Comparison of ENCODE assay signal across 10 cellular contexts in genomic region chr5:177310332-177310731, GRCh38. TPM values are rescaled to one million over a fixed set of nuclear protein-coding genes. Genes with fewer than 3 reads are reported as not detected.
DNase-seq lines count a peak whose midpoint lies in the region; ATAC-seq, FAIRE-seq and TF ChIP-seq lines count a peak whose summit lies in the region.
"Had no signal": no experiment of that assay in that cellular context is flagged by ENCODE, and none has a peak within 500 bp of the region (broad histone marks: within the 10 kb centered on the region; RNA-seq: fewer than 3 reads in every experiment).

No MANE protein-coding gene starts in this region.

- POLR2A ChIA-PET in CD4-positive, alpha-beta memory T cell (lab: Charles Lee; ENCODE audit: partially characterized antibody), result interaction anchor here (1.1 to 5.5 kb wide), 11 partner anchors 11 to 154 kb away, joined by 3 to 31 read pairs (median 5); partner anchors contain the start of genes GRK6, LMAN2, PRR7 and RGS14

- no peak for TF ChIP-seq EP300 in upper lobe of left lung (IDR thresholded peaks at IDR 0.05)

- peaks cover 15 to 19% of the 10 kb centered on the region in 2 donors for H3K36me3 Mint-ChIP-seq in CD4-positive, alpha-beta memory T cell

- WGBS in upper lobe of left lung, 2 donors, result 87 to 93% methylated on average over 13 of the region's 13 CpGs

- ATAC-seq in Right ventricle myocardium inferior, result no peak
- ATAC-seq in upper lobe of left lung (ENCODE audit: low FRiP score in 2 of 2), result no peak

- peaks cover 37% of the 10 kb centered on the region for H3F3A ChIP-seq in SU-DHL-6 (ENCODE audit: insufficient read depth)

- H3K9ac ChIP-seq in SU-DHL-6 (ENCODE audit: low read length) (peak overlapping the region; percentile 75), kidney (ENCODE audit: low read length in 2 of 2) (no peak overlapping the region)

- intact Hi-C loops in Right ventricle myocardium inferior (cut with DNase I) (no loop called here), kidney (cut with DNase I) (no loop called here)
- intact Hi-C loops in CD4-positive, alpha-beta memory T cell (cut with micrococcal nuclease), result no loop called here

- peak overlapping the region; percentile 88 for H3K4me2 ChIP-seq in SU-DHL-6 (ENCODE audit: low read depth, low read length, poor library complexity, severe bottlenecking)

- no peaks in the 10 kb centered on the region for H3K27me3 Mint-ChIP-seq in CD4-positive, alpha-beta memory T cell

- H3K36me3 ChIP-seq in right atrium auricular region, result peaks cover 8% of the 10 kb centered on the region
- 0 out of 2 replicates have a peak, but pooled peaks cover 2% of the 10 kb centered on the region for H3K36me3 ChIP-seq in SU-DHL-6 (ENCODE audit: low read length)
- H3K36me3 ChIP-seq in kidney (ENCODE audit: control insufficient read depth in 1 of 2, insufficient read depth in 2 of 2, low read length in 2 of 2), result peaks cover 9 to 13% of the 10 kb centered on the region in 2 donors
- peaks cover 0 to 33% (median 18%) of the 10 kb centered on the region in 4 donors for H3K36me3 ChIP-seq in upper lobe of left lung
- H3K36me3 ChIP-seq in CD4-positive, alpha-beta memory T cell (ENCODE audit: insufficient read depth, low read length), result peaks cover 10% of the 10 kb centered on the region

- H3K4me3 Mint-ChIP-seq in CD4-positive, alpha-beta memory T cell, result peak overlapping the region in 3 of 8 donors; percentile 66 to 75 (median 70)

- H3K27ac Mint-ChIP-seq in CD4-positive, alpha-beta memory T cell, result peak overlapping the region in 2 of 7 donors; percentile 61 to 85

- peaks cover 8% of the 10 kb centered on the region for H3K79me2 ChIP-seq in SU-DHL-6 (ENCODE audit: insufficient read depth, low read length)

- H3K9me3 ChIP-seq in right atrium auricular region (no peaks in the 10 kb centered on the region), SU-DHL-6 (ENCODE audit: insufficient read depth, low read length) (no peaks in the 10 kb centered on the region), kidney (ENCODE audit: control insufficient read depth in 1 of 2, low read length in 2 of 2) (no peaks in the 10 kb centered on the region), upper lobe of left lung (no peaks in the 10 kb centered on the region)
- no peaks in the 10 kb centered on the region for H3K9me3 ChIP-seq in CD4-positive, alpha-beta memory T cell (ENCODE audit: control insufficient read depth in 1 of 2, low read length in 2 of 2)
- H3K9me3 ChIP-seq: prostate gland had no signal

- H2AFZ ChIP-seq in SU-DHL-6 (ENCODE audit: low read depth, low read length, severe bottlenecking), result no peak overlapping the region

- H3K9me3 Mint-ChIP-seq in CD4-positive, alpha-beta memory T cell, result peaks cover 0 to 4% (median 0%) of the 10 kb centered on the region in 8 donors

- peaks cover 6% of the 10 kb centered on the region; the same call in 1 of the 2 replicates for H4K20me1 ChIP-seq in SU-DHL-6 (ENCODE audit: low read depth, low read length)

- no peaks in the 10 kb centered on the region for H3K9me2 ChIP-seq in SU-DHL-6 (replicated peaks; ENCODE audit: insufficient read depth, low read length)

- no peak overlapping the region for H3K27ac ChIP-seq in right atrium auricular region
- peak overlapping the region; percentile 88 for H3K27ac ChIP-seq in SU-DHL-6 (ENCODE audit: low read depth, low read length)
- H3K27ac ChIP-seq in kidney (ENCODE audit: low read depth in 2 of 2, low read length in 2 of 2), result no peak overlapping the region
- H3K27ac ChIP-seq in upper lobe of left lung, result peak overlapping the region in 3 of 4 donors; percentile 19 to 92 (median 38)
- no peak overlapping the region for H3K27ac ChIP-seq in CD4-positive, alpha-beta memory T cell (ENCODE audit: low read depth, low read length)
- H3K27ac ChIP-seq: prostate gland had no signal

- DNase-seq in Right ventricle myocardium inferior (ENCODE audit: missing footprints), result peak; percentile 42
- no peak for DNase-seq in right atrium auricular region (ENCODE audit: low spot score)
- DNase-seq in kidney, result peak; percentile 75
- peak; percentile 23 to 82 for DNase-seq in upper lobe of left lung
- no peak for DNase-seq in CD4-positive, alpha-beta memory T cell
- no peak for DNase-seq in NOMO-1 treated with dmso at 0.1 percent for 144 hours (lab: John Stamatoyannopoulos, UW; ENCODE audit: unreplicated experiment)
- no peak for DNase-seq in iPS-NIHi11 (ENCODE audit: low spot score)
- DNase-seq: cerebellar nuclear complex had no signal

- no peaks in the 10 kb centered on the region for H3K27me3 ChIP-seq in right atrium auricular region
- no peaks in the 10 kb centered on the region for H3K27me3 ChIP-seq in SU-DHL-6 (ENCODE audit: low read length)
- H3K27me3 ChIP-seq in upper lobe of left lung, result no peaks in the 10 kb centered on the region
- no peaks in the 10 kb centered on the region for H3K27me3 ChIP-seq in CD4-positive, alpha-beta memory T cell (ENCODE audit: insufficient read depth, low read length)

- H3K4me3 ChIP-seq in right atrium auricular region (no peak overlapping the region), SU-DHL-6 (ENCODE audit: insufficient read depth, low read length, poor library complexity, severe bottlenecking) (peak overlapping the region; percentile 64), kidney (ENCODE audit: low read length in 2 of 2) (no peak overlapping the region), upper lobe of left lung (peak overlapping the region in 1 of 4 donors; percentile 66)
- no peak overlapping the region for H3K4me3 ChIP-seq in CD4-positive, alpha-beta memory T cell (ENCODE audit: low read length in 2 of 2)
- H3K4me3 ChIP-seq: prostate gland had no signal

- CTCF ChIA-PET in CD4-positive, alpha-beta memory T cell (lab: Charles Lee; ENCODE audit: partially characterized antibody), result interaction anchor here (0.6 to 7.4 kb wide), 37 partner anchors 9 to 224 kb away, joined by 3 to 69 read pairs (median 5); partner anchors contain the start of genes LMAN2, PDLIM7 and RGS14

- H3K4me1 ChIP-seq in right atrium auricular region, result peaks cover 0 to 26% of the 10 kb centered on the region in 2 donors
- H3K4me1 ChIP-seq in kidney (ENCODE audit: control insufficient read depth in 1 of 2, insufficient read depth in 1 of 2, low read depth in 1 of 2, low read length in 2 of 2), result peaks cover 0 to 11% of the 10 kb centered on the region in 2 donors
- H3K4me1 ChIP-seq in upper lobe of left lung, result peaks cover 37 to 62% (median 47%) of the 10 kb centered on the region in 4 donors
- H3K4me1 ChIP-seq in CD4-positive, alpha-beta memory T cell (ENCODE audit: insufficient read depth, low read length), result peaks cover 56% of the 10 kb centered on the region

- no peak for FAIRE-seq in kidney (lab: Jason Lieb, UNC)

- peaks cover 26 to 60% (median 43%) of the 10 kb centered on the region in 4 donors for H3K4me1 Mint-ChIP-seq in CD4-positive, alpha-beta memory T cell

- no peak for TF ChIP-seq POLR2A in upper lobe of left lung (IDR thresholded peaks at IDR 0.05)

- TF ChIP-seq CTCF in right atrium auricular region (IDR thresholded peaks at IDR 0.05) (no peak), SU-DHL-6 (IDR thresholded peaks at IDR 0.05; ENCODE audit: insufficient read depth, low read length, poor library complexity, severe bottlenecking) (no peak), kidney (IDR thresholded peaks at IDR 0.05; ENCODE audit: borderline replicate concordance, extremely low read depth, insufficient read depth) (no peak), upper lobe of left lung (IDR thresholded peaks at IDR 0.05) (no peak)

RNA-seq across cellular contexts. Expression of gene MXD3, which starts 1.4 kb away (rescaled TPM):
- 2.0 TPM for total RNA-seq in Right ventricle myocardium inferior
- 1 to 10 TPM; 1.6 to 1.8 TPM for total RNA-seq in right atrium auricular region
- 6.6 TPM for total RNA-seq in kidney
- polyA plus RNA-seq in kidney (ENCODE audit: insufficient read depth, low read depth, low replicate concordance), result 4.9 TPM
- total RNA-seq in upper lobe of left lung, result 10 to 100 TPM in 4 of 6 donors, 1 to 10 TPM in 2; 8.8 to 29.5 (median 13.6) TPM
- total RNA-seq in CD4-positive, alpha-beta memory T cell, result 10 to 100 TPM; 17.3 TPM
- polyA plus RNA-seq in CD4-positive, alpha-beta memory T cell, result 1 to 10 TPM in 1 of 2 donors, under 1 TPM in 1; 0.28 to 1.2 TPM

RNA-seq across cellular contexts. Expression of gene PRELID1, which starts 6.7 kb away (rescaled TPM):
- total RNA-seq in Right ventricle myocardium inferior, result 34.1 TPM
- 10 to 100 TPM; 26.7 to 44.3 TPM for total RNA-seq in right atrium auricular region
- total RNA-seq in kidney, result 90.8 TPM
- polyA plus RNA-seq in kidney (ENCODE audit: insufficient read depth, low read depth, low replicate concordance), result 351 TPM
- 100 to 1,000 TPM in 2 of 6 donors, 10 to 100 TPM in 4; 45.1 to 132 (median 86.8) TPM for total RNA-seq in upper lobe of left lung
- 10 to 100 TPM; 70.9 to 72.1 TPM for total RNA-seq in CD4-positive, alpha-beta memory T cell
- 100 to 1,000 TPM; 209 to 229 TPM for polyA plus RNA-seq in CD4-positive, alpha-beta memory T cell

RNA-seq across cellular contexts. Expression of gene RAB24, which starts 6.8 kb away (rescaled TPM):
- total RNA-seq in Right ventricle myocardium inferior, result 18.9 TPM
- total RNA-seq in right atrium auricular region, result 10 to 100 TPM; 14.8 to 14.9 TPM
- 25.0 TPM for total RNA-seq in kidney
- polyA plus RNA-seq in kidney (ENCODE audit: insufficient read depth, low read depth, low replicate concordance), result 77.6 TPM
- total RNA-seq in upper lobe of left lung, result 10 to 100 TPM; 26.8 to 92.2 (median 50.3) TPM
- total RNA-seq in CD4-positive, alpha-beta memory T cell, result 10 to 100 TPM; 19.8 to 20.5 TPM
- 10 to 100 TPM; 13.3 to 16.0 TPM for polyA plus RNA-seq in CD4-positive, alpha-beta memory T cell

RNA-seq across cellular contexts. Expression of gene LMAN2, which starts 41.1 kb away (rescaled TPM):
- total RNA-seq in Right ventricle myocardium inferior (72.3 TPM), right atrium auricular region (100 to 1,000 TPM; 128 to 134 TPM), kidney (137 TPM), upper lobe of left lung (100 to 1,000 TPM; 134 to 263 (median 177) TPM)
- polyA plus RNA-seq in kidney (ENCODE audit: insufficient read depth, low read depth, low replicate concordance), result 190 TPM
- total RNA-seq in CD4-positive, alpha-beta memory T cell, result 100 to 1,000 TPM; 114 to 123 TPM
- 100 to 1,000 TPM; 223 to 322 TPM for polyA plus RNA-seq in CD4-positive, alpha-beta memory T cell

RNA-seq across cellular contexts. Expression of gene RGS14, which starts 47.4 kb away (rescaled TPM):
- total RNA-seq in Right ventricle myocardium inferior (3.9 TPM), right atrium auricular region (1 to 10 TPM; 3.1 to 6.8 TPM), kidney (28.4 TPM), upper lobe of left lung (10 to 100 TPM; 11.9 to 39.1 (median 26.6) TPM)
- 56.3 TPM for polyA plus RNA-seq in kidney (ENCODE audit: insufficient read depth, low read depth, low replicate concordance)
- 100 to 1,000 TPM; 167 to 168 TPM for total RNA-seq in CD4-positive, alpha-beta memory T cell
- polyA plus RNA-seq in CD4-positive, alpha-beta memory T cell, result 10 to 100 TPM; 62.3 to 96.7 TPM

Comparison
In these comparisons a context has a peak if more than half of its experiments do, and no peak if none do; other contexts are left out.
1. DNase-seq: peak in Right ventricle myocardium inferior (single experiment), kidney (single experiment) and upper lobe of left lung (2 of 2); none in right atrium auricular region (single experiment), CD4-positive, alpha-beta memory T cell (0 of 5), NOMO-1 treated with dmso at 0.1 percent for 144 hours (single experiment) and iPS-NIHi11 (single experiment).
2. H3K27ac ChIP-seq: peak in SU-DHL-6 (single experiment) and upper lobe of left lung (3 of 4); none in right atrium auricular region (0 of 2), kidney (0 of 2) and CD4-positive, alpha-beta memory T cell (single experiment).